ENCODE assay signal across 1 cellular context in the genomic region with DNA sequence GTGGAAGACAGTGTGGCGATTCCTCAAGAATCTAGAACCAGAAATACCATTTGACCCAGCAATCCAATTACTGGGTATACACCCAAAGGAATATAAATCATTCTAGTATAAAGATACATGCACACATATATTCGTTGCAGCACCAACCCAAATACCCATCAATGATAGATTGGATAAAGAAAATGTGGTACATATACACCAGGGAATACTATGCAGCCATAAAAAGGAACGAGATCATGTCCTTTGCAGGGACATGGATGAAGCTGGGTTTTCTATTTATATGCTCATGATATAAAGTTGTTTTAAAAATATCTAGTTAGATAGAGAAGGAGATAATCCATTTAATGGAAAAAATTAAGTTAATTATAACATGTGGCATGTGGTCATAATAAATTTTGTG.
TF ChIP-seq lines count a peak whose summit lies in the region.

No MANE protein-coding gene starts in this region.

TF ChIP-seq in HEK293, 187 proteins besides CTCF, POLR2A, EP300 and RAD21:
- peak; percentile 93 for TF ChIP-seq ZNF146 (tag by site-specific recombination; IDR thresholded peaks at IDR 0.05)
- peak; percentile 74; the same call in 1 of the 2 replicates for TF ChIP-seq ZNF580 (tag by site-specific recombination; IDR thresholded peaks at IDR 0.05)
